In the genomic region with DNA sequence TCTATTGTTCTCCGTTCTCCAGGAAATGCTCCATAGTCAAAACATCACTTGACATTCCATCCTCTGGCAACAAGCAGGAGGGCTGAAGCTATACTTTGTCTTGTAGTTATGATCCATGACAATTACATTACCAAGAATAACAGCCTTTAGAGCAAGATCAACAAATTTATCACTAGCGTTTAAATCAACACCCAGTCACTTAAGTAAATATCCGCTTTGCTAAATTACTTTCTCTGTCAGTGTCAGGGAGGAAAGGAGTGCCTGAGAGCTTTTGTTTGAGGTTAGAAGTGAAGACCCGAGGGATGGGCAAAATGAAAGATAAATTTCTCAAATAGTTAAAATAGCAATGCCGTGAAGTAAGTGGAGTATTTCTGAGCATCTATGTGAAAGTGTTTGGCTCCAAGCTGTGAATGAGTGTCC, we compare ENCODE assay signal across 14 cellular contexts.
DNase-seq lines count a peak whose midpoint lies in the region; ATAC-seq lines count a peak whose summit lies in the region.
"Had no signal": no experiment of that assay in that cellular context is flagged by ENCODE, and none has a peak within 500 bp of the region (broad histone marks: within the 10 kb centered on the region; RNA-seq: fewer than 3 reads in every experiment).

No MANE protein-coding gene starts in this region.

- ATAC-seq in activated CD4-positive, alpha-beta T cell treated with anti-CD3 and anti-CD28 coated beads for 36 hours: no peak
- ATAC-seq: Right ventricle myocardium inferior had no signal

- CTCF ChIA-PET in activated CD4-positive, alpha-beta T cell treated with anti-CD3 and anti-CD28 coated beads for 36 hours (lab: Charles Lee): no interaction called here

- H3K27me3 ChIP-seq in BLaER1 (no peaks in the 10 kb centered on the region), SJSA1 (replicated peaks) (no peaks in the 10 kb centered on the region)
- H3K27me3 ChIP-seq: adrenal gland, pancreas, transverse colon had no signal

- no peaks in the 10 kb centered on the region for H3K27me3 Mint-ChIP-seq in activated CD4-positive, alpha-beta T cell treated with anti-CD3 and anti-CD28 coated beads for 36 hours

- H4K20me1 ChIP-seq in BLaER1: no peaks in the 10 kb centered on the region

- H3K4me3 Mint-ChIP-seq in activated CD4-positive, alpha-beta T cell treated with anti-CD3 and anti-CD28 coated beads for 36 hours: no peak overlapping the region

- POLR2A ChIA-PET in activated CD4-positive, alpha-beta T cell treated with anti-CD3 and anti-CD28 coated beads for 36 hours (lab: Charles Lee): no interaction called here

- no peak overlapping the region for H3K9ac ChIP-seq in BLaER1

- H3K9me3 ChIP-seq in BLaER1 (no peaks in the 10 kb centered on the region), SJSA1 (replicated peaks) (no peaks in the 10 kb centered on the region)
- H3K9me3 ChIP-seq: adrenal gland, pancreas, transverse colon had no signal

- H3K27ac Mint-ChIP-seq in activated CD4-positive, alpha-beta T cell treated with anti-CD3 and anti-CD28 coated beads for 36 hours: no peak overlapping the region

- intact Hi-C loops in activated CD4-positive, alpha-beta T cell treated with anti-CD3 and anti-CD28 coated beads for 36 hours (cut with DNase I, micrococcal nuclease): no loop called here

- no peaks in the 10 kb centered on the region for H3K9me3 Mint-ChIP-seq in activated CD4-positive, alpha-beta T cell treated with anti-CD3 and anti-CD28 coated beads for 36 hours (ENCODE audit: low read depth)

- H3K4me2 ChIP-seq in BLaER1: 0 out of 2 replicates have a peak overlapping the region, but pooled peaks have one; percentile 6

- no peak overlapping the region for H3K4me3 ChIP-seq in BLaER1
- H3K4me3 ChIP-seq in SJSA1: no peak overlapping the region
- H3K4me3 ChIP-seq: adrenal gland, pancreas, transverse colon had no signal

- DNase-seq in NCI-H1436 (lab: John Stamatoyannopoulos, UW) (peak; percentile 28), SJSA1 (ENCODE audit: low read depth in 1 of 2, low spot score in 2 of 2) (peak in 1 of 2 experiments; percentile 84), kidney tubule cell (ENCODE audit: low spot score) (peak; percentile 37), ureter (ENCODE audit: low spot score) (no peak), HT-29 (ENCODE audit: low spot score) (no peak)
- DNase-seq in stimulated activated CD4-positive, alpha-beta T cell treated with anti-CD3 and anti-CD28 coated beads, Interleukin-4, amount 100 ng/mL, for 24 hours: no peak
- no peak for DNase-seq in activated CD4-positive, alpha-beta T cell treated with anti-CD3 and anti-CD28 coated beads for 36 hours
- DNase-seq: activated CD4-positive, alpha-beta T cell treated with anti-CD3 and anti-CD28 coated beads, Interleukin-2, amount 50 U/mL, for 48 hours; adrenal gland; H7; pancreas; transverse colon had no signal

- H3K36me3 ChIP-seq in BLaER1 (no peaks in the 10 kb centered on the region), SJSA1 (no peaks in the 10 kb centered on the region)
- H3K36me3 ChIP-seq: adrenal gland, pancreas, transverse colon had no signal

- peaks cover 33% of the 10 kb centered on the region for H3K4me1 ChIP-seq in BLaER1
- peaks cover 35% of the 10 kb centered on the region for H3K4me1 ChIP-seq in SJSA1 (replicated peaks)
- H3K4me1 ChIP-seq: adrenal gland, pancreas had no signal

- H3K27ac ChIP-seq in BLaER1 (no peak overlapping the region), SJSA1 (peak overlapping the region; percentile 81)
- H3K27ac ChIP-seq: adrenal gland, pancreas, transverse colon had no signal

- no peaks in the 10 kb centered on the region for H3K4me1 Mint-ChIP-seq in activated CD4-positive, alpha-beta T cell treated with anti-CD3 and anti-CD28 coated beads for 36 hours

- no peaks in the 10 kb centered on the region for H3K36me3 Mint-ChIP-seq in activated CD4-positive, alpha-beta T cell treated with anti-CD3 and anti-CD28 coated beads for 36 hours (ENCODE audit: low read depth)

Comparison
In these comparisons a context has a peak if more than half of its experiments do, and no peak if none do; other contexts are left out.
1. DNase-seq: peak in NCI-H1436 (single experiment) and kidney tubule cell (single experiment); none in ureter (single experiment), HT-29 (single experiment), stimulated activated CD4-positive, alpha-beta T cell treated with anti-CD3 and anti-CD28 coated beads, Interleukin-4, amount 100 ng/mL, for 24 hours (single experiment) and activated CD4-positive, alpha-beta T cell treated with anti-CD3 and anti-CD28 coated beads for 36 hours (single experiment).